28 cellular contexts compared by ENCODE assay signal in genomic region chr4:110737931-110738330, GRCh38.
"Had no signal": no experiment of that assay in that cellular context is flagged by ENCODE, and none has a peak within 500 bp of the region (broad histone marks: within the 10 kb centered on the region; RNA-seq: fewer than 3 reads in every experiment).

No MANE protein-coding gene starts in this region.

- H3K4me3 ChIP-seq: ascending aorta, breast epithelium, cardiac muscle cell, colonic mucosa, dorsolateral prefrontal cortex had no signal

- DNase-seq: activated CD4-positive, alpha-beta memory T cell treated with anti-CD3 and anti-CD28 coated beads for 36 hours; activated CD4-positive, alpha-beta T cell treated with anti-CD3 and anti-CD28 coated beads for 36 hours; activated CD4-positive, alpha-beta T cell treated with anti-CD3 and anti-CD28 coated beads, Interleukin-2, amount 10 ng/mL, durations not matched to agents 24 days and 14 days; activated CD4-positive, CD25-positive, alpha-beta regulatory T cell; activated CD4-positive, CD25-positive, alpha-beta regulatory T cell treated with anti-CD3 and anti-CD28 coated beads, Interleukin-2, amount 50 U/mL, for 72 hours; activated CD8-positive, alpha-beta memory T cell treated with anti-CD3 and anti-CD28 coated beads, Interleukin-2, amount 10 ng/mL, durations not matched to agents 7 days and 5 days; activated CD8-positive, alpha-beta memory T cell treated with anti-CD3 and anti-CD28 coated beads, Interleukin-2, amount 50 U/mL, for 4 hours; activated CD8-positive, alpha-beta T cell treated with anti-CD3 and anti-CD28 coated beads, Interleukin-2, amount 10 ng/mL, durations not matched to agents 7 days and 5 days; activated effector memory CD4-positive, alpha-beta T cell treated with anti-CD3 and anti-CD28 coated beads, Interleukin-2, amount 50 U/mL, for 16 hours; activated naive CD4-positive, alpha-beta T cell treated with anti-CD3 and anti-CD28 coated beads for 36 hours; activated naive CD8-positive, alpha-beta T cell treated with anti-CD3 and anti-CD28 coated beads, Interleukin-2, amount 10 ng/mL, durations not matched to agents 7 days and 5 days; activated T-cell treated with anti-CD3 and anti-CD28 coated beads, Interleukin-2, amount 50 U/mL, for 1 hour; activated T-cell treated with anti-CD3 and anti-CD28 coated beads, Interleukin-2, amount 50 U/mL, for 48 hours; central memory CD4-positive, alpha-beta T cell; cerebellar nuclear complex; colonic mucosa; dorsolateral prefrontal cortex; effector memory CD4-positive, alpha-beta T cell; endodermal cell; foreskin fibroblast; head of caudate nucleus; T-helper 17 cell; T1000 had no signal

- H3K27ac ChIP-seq: ascending aorta, breast epithelium, cardiac muscle cell, colonic mucosa, dorsolateral prefrontal cortex had no signal

- ATAC-seq: activated CD4-positive, alpha-beta T cell treated with anti-CD3 and anti-CD28 coated beads for 36 hours; activated CD8-positive, alpha-beta memory T cell treated with anti-CD3 and anti-CD28 coated beads, Interleukin-2, amount 10 ng/mL, durations not matched to agents 7 days and 5 days; activated CD8-positive, alpha-beta T cell treated with anti-CD3 and anti-CD28 coated beads, Interleukin-2, amount 10 ng/mL, durations not matched to agents 7 days and 5 days; activated naive CD4-positive, alpha-beta T cell treated with anti-CD3 and anti-CD28 coated beads, Interleukin-2, amount 50 U/mL, for 72 hours; esophagus mucosa; T-helper 17 cell had no signal
